8 cellular contexts compared by ENCODE assay signal in genomic region chr7:141074162-141074989, GRCh38. TPM values are rescaled to one million over a fixed set of nuclear protein-coding genes. Genes with fewer than 3 reads are reported as not detected.
DNase-seq lines count a peak whose midpoint lies in the region; ATAC-seq and TF ChIP-seq lines count a peak whose summit lies in the region.

No MANE protein-coding gene starts in this region.

- no peaks in the 10 kb centered on the region for H3K27me3 ChIP-seq in SU-DHL-6 (ENCODE audit: low read length)
- H3K27me3 ChIP-seq in endodermal cell (ENCODE audit: control insufficient read depth, insufficient read depth, low read length, poor library complexity, severe bottlenecking): peaks cover 70% of the 10 kb centered on the region
- peaks cover 28% of the 10 kb centered on the region for H3K27me3 ChIP-seq in muscle layer of duodenum (ENCODE audit: low read depth, low read length)

- H3K27ac ChIP-seq in SU-DHL-6 (ENCODE audit: low read depth, low read length) (no peak overlapping the region), endodermal cell (ENCODE audit: low read depth, low read length) (no peak overlapping the region), muscle layer of duodenum (ENCODE audit: low read length) (no peak overlapping the region)

- H3K79me2 ChIP-seq in SU-DHL-6 (ENCODE audit: insufficient read depth, low read length): no peaks in the 10 kb centered on the region

- no peak for ATAC-seq in GM18520 (IDR thresholded peaks at IDR 0.05; ENCODE audit: unreplicated experiment)
- no peak for ATAC-seq in HG02571 (IDR thresholded peaks at IDR 0.05; ENCODE audit: unreplicated experiment)

- no peak overlapping the region for H2AFZ ChIP-seq in SU-DHL-6 (ENCODE audit: low read depth, low read length, severe bottlenecking)

- no peaks in the 10 kb centered on the region for H3K9me2 ChIP-seq in SU-DHL-6 (replicated peaks; ENCODE audit: insufficient read depth, low read length)

- no peaks in the 10 kb centered on the region for H3K36me3 Mint-ChIP-seq in endodermal cell (ENCODE audit: low read depth)

- H3K27me3 Mint-ChIP-seq in endodermal cell (ENCODE audit: insufficient read depth): peaks cover 43% of the 10 kb centered on the region

- no peak for TF ChIP-seq CTCF in GM20000 (IDR thresholded peaks at IDR 0.05; ENCODE audit: extremely low read depth, missing control alignments)
- no peak for TF ChIP-seq CTCF in SU-DHL-6 (IDR thresholded peaks at IDR 0.05; ENCODE audit: insufficient read depth, low read length, poor library complexity, severe bottlenecking)
- TF ChIP-seq CTCF in endodermal cell (conservative IDR thresholded peaks at IDR 0.05): peak; percentile 20

- H3K4me1 ChIP-seq in endodermal cell (ENCODE audit: control insufficient read depth, insufficient read depth, low read length) (peaks cover 4% of the 10 kb centered on the region), muscle layer of duodenum (ENCODE audit: control insufficient read depth in 1 of 2, insufficient read depth in 2 of 2, low read length in 2 of 2) (peaks cover 0 to 34% of the 10 kb centered on the region in 2 donors)

- WGBS in endodermal cell (ENCODE audit: insufficient coverage in 1 of 2, insufficient read length in 1 of 2), 2 experiments: 1 to 4% methylated on average over 26 to 75 of the region's 75 CpGs

- H3K9ac ChIP-seq in SU-DHL-6 (ENCODE audit: low read length) (peak overlapping the region; percentile 24; the same call in 1 of the 2 replicates), endodermal cell (ENCODE audit: extremely low read depth, low read length, poor library complexity, severe bottlenecking) (no peak overlapping the region)

- no peaks in the 10 kb centered on the region for H3K9me3 Mint-ChIP-seq in endodermal cell

- no peak overlapping the region for H3K27ac Mint-ChIP-seq in endodermal cell

- peak overlapping the region; percentile 67 for H3K4me3 Mint-ChIP-seq in endodermal cell

- DNase-seq in Ammon's horn (ENCODE audit: low spot score): peak; percentile 47
- DNase-seq in GM20000 (ENCODE audit: low spot score): peak; percentile 23
- peak; percentile 87 for DNase-seq in endodermal cell
- no peak for DNase-seq in RKO (ENCODE audit: low spot score)

- H3K36me3 ChIP-seq in SU-DHL-6 (ENCODE audit: low read length) (no peaks in the 10 kb centered on the region), endodermal cell (ENCODE audit: control insufficient read depth, insufficient read depth, low read length) (no peaks in the 10 kb centered on the region), muscle layer of duodenum (ENCODE audit: control insufficient read depth in 1 of 2, insufficient read depth in 2 of 2, low read length in 2 of 2) (no peaks in the 10 kb centered on the region)

- H3F3A ChIP-seq in SU-DHL-6 (ENCODE audit: insufficient read depth): no peaks in the 10 kb centered on the region

- H3K4me3 ChIP-seq in SU-DHL-6 (ENCODE audit: insufficient read depth, low read length, poor library complexity, severe bottlenecking) (peak overlapping the region; percentile 32), endodermal cell (ENCODE audit: low read length) (peak overlapping the region; percentile 80), muscle layer of duodenum (ENCODE audit: low read depth in 1 of 2, low read length in 2 of 2) (peak overlapping the region; percentile 35 to 87)

- H3K4me2 ChIP-seq in SU-DHL-6 (ENCODE audit: low read depth, low read length, poor library complexity, severe bottlenecking): peak overlapping the region; percentile 32

- H3K4me1 Mint-ChIP-seq in endodermal cell: peaks cover 20% of the 10 kb centered on the region

- H3K9me3 ChIP-seq in SU-DHL-6 (ENCODE audit: insufficient read depth, low read length) (no peaks in the 10 kb centered on the region), endodermal cell (ENCODE audit: control insufficient read depth, low read length) (no peaks in the 10 kb centered on the region), muscle layer of duodenum (ENCODE audit: control insufficient read depth in 1 of 2, low read length in 2 of 2) (no peaks in the 10 kb centered on the region)

- H4K20me1 ChIP-seq in SU-DHL-6 (ENCODE audit: low read depth, low read length): no peaks in the 10 kb centered on the region

RNA-seq across cellular contexts. Expression of gene TMEM178B, which starts 0.5 kb away (rescaled TPM):
- 1 to 10 TPM; 1.7 to 4.1 TPM for total RNA-seq in endodermal cell
- polyA plus RNA-seq in endodermal cell (2013, experiment 1 of 2): 2.7 TPM
- polyA plus RNA-seq in endodermal cell (2013, experiment 2 of 2): 2.3 TPM

RNA-seq across cellular contexts. Expression of gene MRPS33, which starts 59.6 kb away (rescaled TPM):
- total RNA-seq in endodermal cell: 10 to 100 TPM; 57.0 to 60.2 TPM
- 46.2 TPM for polyA plus RNA-seq in endodermal cell (2013, experiment 1 of 2)
- 41.6 TPM for polyA plus RNA-seq in endodermal cell (2013, experiment 2 of 2)
